Comparison of ENCODE assay signal across 18 cellular contexts in the genomic region with DNA sequence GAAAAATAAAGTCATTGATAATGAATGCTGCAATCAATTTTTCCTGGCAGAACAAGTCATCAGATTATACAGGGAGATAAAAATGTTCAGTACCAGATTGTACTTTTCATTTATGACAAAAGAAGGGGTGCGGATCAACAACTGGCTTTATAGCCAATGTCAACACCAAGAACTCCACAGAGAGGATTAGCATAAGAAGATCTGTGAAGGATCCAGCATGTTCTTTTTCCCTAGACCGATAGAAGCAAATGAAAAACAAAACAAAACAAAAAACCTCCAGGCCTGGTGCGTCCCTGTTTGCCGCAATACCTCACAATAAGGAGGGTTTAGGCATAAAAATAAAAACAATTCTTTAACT.
"Had no signal": no experiment of that assay in that cellular context is flagged by ENCODE, and none has a peak within 500 bp of the region (broad histone marks: within the 10 kb centered on the region; RNA-seq: fewer than 3 reads in every experiment).

No MANE protein-coding gene starts in this region.

- H3K27ac ChIP-seq: colonic mucosa, lower lobe of right lung, psoas muscle, stomach, thoracic aorta, transverse colon had no signal

- H3K36me3 ChIP-seq: colonic mucosa, heart left ventricle, lower lobe of right lung, stomach, thoracic aorta, transverse colon had no signal

- H3K9me3 ChIP-seq: colonic mucosa, heart left ventricle, lower lobe of right lung, psoas muscle, stomach, thoracic aorta, transverse colon had no signal

- H3K27ac Mint-ChIP-seq: memory B cell; mesothelial cell of epicardium; natural killer cell treated with Interleukin-12 subunit alpha and Interleukin-12 subunit beta and Interleukin-15 and Interleukin-18, amount 100 ng/mL, for 72 hours had no signal

- H3K4me1 Mint-ChIP-seq: memory B cell had no signal

- H3K9me3 Mint-ChIP-seq: memory B cell; mesothelial cell of epicardium; natural killer cell treated with Interleukin-12 subunit alpha and Interleukin-12 subunit beta and Interleukin-15 and Interleukin-18, amount 100 ng/mL, for 72 hours had no signal

- H3K27me3 ChIP-seq: colonic mucosa, heart left ventricle, stomach, transverse colon had no signal

- H3K4me1 ChIP-seq: colonic mucosa, lower lobe of right lung, psoas muscle, stomach, transverse colon had no signal

- H3K4me3 Mint-ChIP-seq: memory B cell; mesothelial cell of epicardium; natural killer cell treated with Interleukin-12 subunit alpha and Interleukin-12 subunit beta and Interleukin-15 and Interleukin-18, amount 100 ng/mL, for 72 hours had no signal

- DNase-seq: colonic mucosa; dermis blood vessel endothelial cell; heart left ventricle; hypothalamus; kidney glomerular epithelial cell; lower lobe of right lung; psoas muscle; retina; small intestine; stimulated activated CD4-positive, alpha-beta T cell treated with anti-CD3 and anti-CD28 coated beads, Interleukin-12 subunit alpha, Interleukin-12 subunit beta, amount 100 ng/mL, for 4 hours; stimulated activated naive CD4-positive, alpha-beta T cell; stomach; substantia nigra; transverse colon had no signal

- H3K36me3 Mint-ChIP-seq: memory B cell; mesothelial cell of epicardium; natural killer cell treated with Interleukin-12 subunit alpha and Interleukin-12 subunit beta and Interleukin-15 and Interleukin-18, amount 100 ng/mL, for 72 hours had no signal

- H3K4me3 ChIP-seq: colonic mucosa, heart left ventricle, lower lobe of right lung, psoas muscle, stomach, thoracic aorta, transverse colon had no signal
